In the genomic region with DNA sequence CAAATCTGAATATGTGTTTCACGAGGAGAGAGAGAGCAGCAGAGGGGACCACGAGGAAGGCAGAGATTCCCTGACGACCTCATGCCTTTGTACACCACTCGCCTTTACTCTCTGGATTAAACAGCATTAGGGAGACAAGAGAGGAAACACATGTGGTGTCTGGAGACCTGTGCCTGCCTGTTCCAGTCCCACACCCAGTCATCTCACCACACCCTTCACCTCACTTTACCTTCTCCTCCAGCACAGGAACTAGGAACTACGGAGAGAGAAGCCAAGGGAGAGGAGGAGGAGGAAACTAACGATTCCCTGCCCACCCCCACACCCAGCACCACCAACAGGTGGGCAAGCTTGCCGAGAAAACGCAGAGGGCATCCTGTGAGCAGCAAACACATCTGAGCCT, we compare ENCODE assay signal across 5 cellular contexts. TPM values are rescaled to one million over a fixed set of nuclear protein-coding genes. Genes with fewer than 3 reads are reported as not detected.
"Had no signal": no experiment of that assay in that cellular context is flagged by ENCODE, and none has a peak within 500 bp of the region (broad histone marks: within the 10 kb centered on the region; RNA-seq: fewer than 3 reads in every experiment).

No MANE protein-coding gene starts in this region.

RNA-seq across cellular contexts. Expression of a gene that starts 1.0 kb away (rescaled TPM):
- total RNA-seq: LHCN-M2, PC-9, RPMI7951, SJSA1 had no signal

RNA-seq across cellular contexts. Expression of a gene that starts 25.8 kb away (rescaled TPM):
- total RNA-seq: LHCN-M2, Right ventricle myocardium superior, RPMI7951, SJSA1 had no signal
